ENCODE assay signal across 10 cellular contexts in genomic region chr2:215830313-215830712, GRCh38.
A peak's percentile ranks its signal among the peaks of the same experiment; 100 is the strongest.
DNase-seq lines count a peak whose midpoint lies in the region; ATAC-seq and TF ChIP-seq lines count a peak whose summit lies in the region.
"Had no signal": no experiment of that assay in that cellular context is flagged by ENCODE, and none has a peak within 500 bp of the region (broad histone marks: within the 10 kb centered on the region; RNA-seq: fewer than 3 reads in every experiment).

No MANE protein-coding gene starts in this region.

- no peaks in the 10 kb centered on the region for H3K36me3 ChIP-seq in brain microvascular endothelial cell (replicated peaks)
- H3K36me3 ChIP-seq in kidney epithelial cell (ENCODE audit: control insufficient read depth, insufficient read depth, low read length) = no peaks in the 10 kb centered on the region
- H3K36me3 ChIP-seq in thoracic aorta = no peaks in the 10 kb centered on the region

- H3K27me3 ChIP-seq in brain microvascular endothelial cell (replicated peaks) (no peaks in the 10 kb centered on the region), kidney epithelial cell (ENCODE audit: control insufficient read depth, insufficient read depth, low read length) (no peaks in the 10 kb centered on the region), thoracic aorta (replicated peaks; ENCODE audit: insufficient read depth) (no peaks in the 10 kb centered on the region)

- in situ Hi-C loops in brain microvascular endothelial cell (cut with HindIII; ENCODE audit: low pct_ligation_motif_present, low sequenced_read_pairs) = no loop called here

- H3K4me1 ChIP-seq in thoracic aorta (ENCODE audit: control insufficient read depth in 1 of 2, low read depth in 2 of 2) = peaks cover 24 to 63% of the 10 kb centered on the region in 2 donors

- no peaks in the 10 kb centered on the region for H3K9me3 ChIP-seq in thoracic aorta

- ATAC-seq in thoracic aorta (ENCODE audit: insufficient number of reproducible peaks, low FRiP score, low read depth) = peak; percentile 96
- no peak for ATAC-seq in HG02763 (IDR thresholded peaks at IDR 0.05; ENCODE audit: unreplicated experiment)

- H3K4me3 ChIP-seq in brain microvascular endothelial cell (ENCODE audit: low read depth, low read length) (no peak overlapping the region), kidney epithelial cell (ENCODE audit: low read depth, low read length) (no peak overlapping the region), thoracic aorta (no peak overlapping the region)

- TF ChIP-seq CTCF in brain microvascular endothelial cell (IDR thresholded peaks at IDR 0.05; ENCODE audit: low read depth, low read length, missing control alignments) = peak; percentile 5
- TF ChIP-seq CTCF in kidney epithelial cell (IDR thresholded peaks at IDR 0.05; ENCODE audit: insufficient read depth, low read length, poor library complexity, severe bottlenecking) = peak; percentile 5
- TF ChIP-seq CTCF in thoracic aorta (IDR thresholded peaks at IDR 0.05) = no peak

- H3K27ac ChIP-seq in brain microvascular endothelial cell (no peak overlapping the region), thoracic aorta (peak overlapping the region; percentile 38 to 60)

- DNase-seq in HuH-7 (ENCODE audit: low spot score) = peak; percentile 38
- DNase-seq in brain microvascular endothelial cell = no peak
- DNase-seq in kidney epithelial cell (ENCODE audit: low read depth) = peak; percentile 79
- DNase-seq in thoracic aorta (ENCODE audit: low spot score) = peak; percentile 67
- DNase-seq in COR-L47 (lab: John Stamatoyannopoulos, UW) = no peak
- no peak for DNase-seq in COLO829 (ENCODE audit: low spot score)
- DNase-seq: activated CD4-positive, alpha-beta T cell treated with anti-CD3 and anti-CD28 coated beads, Interleukin-2, amount 50 U/mL, for 4 hours; cerebellar nuclear complex; NCI-H526 treated with DMSO at 0.1 percent for 48 hours had no signal

Comparison
In these comparisons a context has a peak if more than half of its experiments do, and no peak if none do; other contexts are left out.
1. DNase-seq: peak in HuH-7 (single experiment), kidney epithelial cell (single experiment) and thoracic aorta (single experiment); none in brain microvascular endothelial cell (single experiment), COR-L47 (single experiment) and COLO829 (single experiment).